In genomic region chr18:51196116-51196810, GRCh38 we compare ENCODE assay signal across 8 cellular contexts. TPM values are rescaled to one million over a fixed set of nuclear protein-coding genes. Genes with fewer than 3 reads are reported as not detected.
DNase-seq lines count a peak whose midpoint lies in the region; ATAC-seq, FAIRE-seq and TF ChIP-seq lines count a peak whose summit lies in the region.

No MANE protein-coding gene starts in this region.

- no peak for TF ChIP-seq CTCF in GM06990 (IDR thresholded peaks at IDR 0.05; ENCODE audit: insufficient read depth, low read length, poor library complexity, severe bottlenecking)

- H3K27me3 ChIP-seq in GM06990 (replicated peaks; ENCODE audit: control insufficient read depth, insufficient read depth, low read length) (no peaks in the 10 kb centered on the region), iPS-15b (ENCODE audit: control insufficient read depth, insufficient read depth, low read length) (no peaks in the 10 kb centered on the region), small intestine (ENCODE audit: control insufficient read depth in 2 of 2, insufficient read depth in 2 of 2, low read length in 2 of 2) (no peaks in the 10 kb centered on the region)

- H3K4me1 ChIP-seq in iPS-15b (ENCODE audit: control insufficient read depth, insufficient read depth, low read length) (peaks cover 13% of the 10 kb centered on the region), small intestine (ENCODE audit: control insufficient read depth in 2 of 2, insufficient read depth in 1 of 2, low read depth in 1 of 2, low read length in 1 of 2) (peaks cover 2 to 8% of the 10 kb centered on the region in 2 donors)

- H3K27ac ChIP-seq in small intestine (ENCODE audit: low read depth in 1 of 2, low read length in 1 of 2) = peak overlapping the region; percentile 93 to 97

- H3K9ac ChIP-seq in iPS-15b (ENCODE audit: low read depth, low read length) = peak overlapping the region; percentile 87

- no peak for FAIRE-seq in small intestine (lab: Jason Lieb, UNC)

- DNase-seq in GM06990 (ENCODE audit: extremely low read depth, insufficient read length) (peak; percentile 62), T follicular helper cell (ENCODE audit: low read depth) (peak; percentile 13), astrocyte of the hippocampus (ENCODE audit: low read depth, low spot score) (peak; percentile 56), small intestine (peak; percentile 52), NCI-H774 (lab: John Stamatoyannopoulos, UW) (no peak), SKM-1 treated with dmso at 0.1 percent for 144 hours (lab: John Stamatoyannopoulos, UW; ENCODE audit: unreplicated experiment) (no peak)

- no peaks in the 10 kb centered on the region for H3K9me3 ChIP-seq in iPS-15b (ENCODE audit: control insufficient read depth, insufficient read depth, low read length)
- no peaks in the 10 kb centered on the region for H3K9me3 ChIP-seq in small intestine (ENCODE audit: control insufficient read depth, low read depth)

- no peaks in the 10 kb centered on the region; the same call in 1 of the 2 replicates for H3K36me3 ChIP-seq in GM06990 (ENCODE audit: control insufficient read depth, insufficient read depth, low read length)
- no peaks in the 10 kb centered on the region for H3K36me3 ChIP-seq in iPS-15b (ENCODE audit: control insufficient read depth, insufficient read depth, low read length)
- H3K36me3 ChIP-seq in small intestine (ENCODE audit: control insufficient read depth in 2 of 2, insufficient read depth in 2 of 2, low read length in 2 of 2) = no peaks in the 10 kb centered on the region

- H3K4me3 ChIP-seq in GM06990 (replicated peaks; ENCODE audit: low read depth, low read length) (peak overlapping the region; percentile 97), iPS-15b (ENCODE audit: low read depth, low read length) (peak overlapping the region; percentile 68), small intestine (ENCODE audit: low read depth in 1 of 2, low read length in 2 of 2) (peak overlapping the region; percentile 94 to 96)

- peak; percentile 1 for ATAC-seq in HG02763 (IDR thresholded peaks at IDR 0.05; ENCODE audit: unreplicated experiment)

- WGBS in small intestine, 3 donors = 0% methylated on average over 56 to 67 of the region's 67 CpGs

RNA-seq across cellular contexts. Expression of gene MEX3C, which starts 1.2 kb away (rescaled TPM):
- polyA plus RNA-seq in small intestine = 10 to 100 TPM in 1 of 3 donors, 1 to 10 TPM in 2; 8.9 to 18.5 (median 9.8) TPM

Comparison
In these comparisons a context has a peak if more than half of its experiments do, and no peak if none do; other contexts are left out.
1. DNase-seq: peak in GM06990 (single experiment), T follicular helper cell (single experiment), astrocyte of the hippocampus (single experiment) and small intestine (single experiment); none in NCI-H774 (single experiment) and SKM-1 treated with dmso at 0.1 percent for 144 hours (single experiment).
2. Peak in every context shown above with its lines, with median percentiles within 50 percentile points of each other: H3K4me3 ChIP-seq.